Comparison of ENCODE assay signal across 23 cellular contexts in genomic region chr3:4438296-4438695, GRCh38. TPM values are rescaled to one million over a fixed set of nuclear protein-coding genes. Genes with fewer than 3 reads are reported as not detected.
DNase-seq lines count a peak whose midpoint lies in the region; ATAC-seq and TF ChIP-seq lines count a peak whose summit lies in the region.
"Had no signal": no experiment of that assay in that cellular context is flagged by ENCODE, and none has a peak within 500 bp of the region (broad histone marks: within the 10 kb centered on the region; RNA-seq: fewer than 3 reads in every experiment).

No MANE protein-coding gene starts in this region.

- H4K8ac ChIP-seq in mesendoderm (ENCODE audit: low read depth, low read length) = no peak overlapping the region

- H4K20me1 ChIP-seq in mammary epithelial cell (ENCODE audit: insufficient read depth, low read length) = no peaks in the 10 kb centered on the region

- H3K79me2 ChIP-seq in mammary epithelial cell (ENCODE audit: insufficient read depth, low read length) = no peaks in the 10 kb centered on the region
- H3K79me2 ChIP-seq in mesendoderm (ENCODE audit: control insufficient read depth, insufficient read depth, low read length) = no peaks in the 10 kb centered on the region

- H3K9me3 Mint-ChIP-seq in MCF 10A (ENCODE audit: unreplicated experiment) = no peaks in the 10 kb centered on the region
- H3K9me3 Mint-ChIP-seq: CD8-positive, alpha-beta memory T cell had no signal

- no peaks in the 10 kb centered on the region for H3K79me1 ChIP-seq in mesendoderm (ENCODE audit: low read length)

- no peak for ATAC-seq in HG02610 (IDR thresholded peaks at IDR 0.05; ENCODE audit: unreplicated experiment)

- H2BK5ac ChIP-seq in mesendoderm (ENCODE audit: low read length) = no peak overlapping the region

- POLR2A ChIA-PET in MCF 10A (lab: Yijun Ruan, JAX) = interaction anchor here (0.8 to 1.3 kb wide), 3 partner anchors 11 to 55 kb away, joined by 3 to 4 read pairs (median 3); partner anchors contain the start of gene ITPR1

- WGBS in mammary epithelial cell (ENCODE audit: low coverage, missing lambda C conversion rate) = 100% methylated on average over 1 of the region's 1 CpG
- no CpG with 5 or more reads among the region's 1 CpG for WGBS in mesendoderm (ENCODE audit: extremely low coverage, insufficient coverage, low lambda C conversion rate)

- TF ChIP-seq CTCF in mammary epithelial cell (conservative IDR thresholded peaks at IDR 0.05 in 1 of 2, IDR thresholded peaks at IDR 0.05 in 1 of 2; ENCODE audit: extremely low read depth in 1 of 2, insufficient read depth in 1 of 2, low read depth in 1 of 2, low read length in 2 of 2) = no peak
- no peak for TF ChIP-seq CTCF in MCF 10A (IDR thresholded peaks at IDR 0.05; ENCODE audit: unreplicated experiment)

- in situ Hi-C loops in mammary epithelial cell (cut with MboI; ENCODE audit: low sequenced_read_pairs in 2 of 2) = no loop called here

- H3K4me1 ChIP-seq in mammary epithelial cell (ENCODE audit: insufficient read depth, low read length) (peaks cover 3% of the 10 kb centered on the region), mesendoderm (ENCODE audit: control insufficient read depth, low read depth, low read length) (no peaks in the 10 kb centered on the region)
- H3K4me1 ChIP-seq: BE2C had no signal

- H3K27me3 ChIP-seq in mammary epithelial cell (ENCODE audit: insufficient read depth, low read length) = no peaks in the 10 kb centered on the region
- no peaks in the 10 kb centered on the region for H3K27me3 ChIP-seq in mesendoderm (ENCODE audit: insufficient read depth, low read length, poor library complexity)
- H3K27me3 ChIP-seq: BE2C had no signal

- intact Hi-C loops in mammary epithelial cell (cut with micrococcal nuclease) = no loop called here
- intact Hi-C loops in MCF 10A (cut with micrococcal nuclease) = no loop called here

- H4K5ac ChIP-seq in mesendoderm (ENCODE audit: low read length) = no peak overlapping the region

- no peaks in the 10 kb centered on the region for H3K4me1 Mint-ChIP-seq in MCF 10A (ENCODE audit: insufficient read depth, unreplicated experiment)

- no peak overlapping the region for H3K18ac ChIP-seq in mesendoderm (ENCODE audit: low read length)

- H3K4me2 ChIP-seq in mammary epithelial cell (ENCODE audit: insufficient read depth, low read depth, low read length) (no peak overlapping the region), mesendoderm (ENCODE audit: low read length) (no peak overlapping the region)

- H3K27ac ChIP-seq in mammary epithelial cell (ENCODE audit: insufficient read depth, low read depth, low read length) = no peak overlapping the region
- H3K27ac ChIP-seq in epithelial cell of prostate = peak overlapping the region; percentile 34
- no peak overlapping the region for H3K27ac ChIP-seq in mesendoderm (ENCODE audit: low read depth, low read length)

- no peaks in the 10 kb centered on the region for H3K36me3 ChIP-seq in mammary epithelial cell (ENCODE audit: insufficient read depth, low read length)
- no peaks in the 10 kb centered on the region for H3K36me3 ChIP-seq in mesendoderm (ENCODE audit: control insufficient read depth, insufficient read depth, low read length)
- H3K36me3 ChIP-seq: BE2C had no signal

- no peaks in the 10 kb centered on the region for H3K9me3 ChIP-seq in mammary epithelial cell (replicated peaks; ENCODE audit: insufficient read depth, low read length)
- H3K9me3 ChIP-seq: BE2C had no signal

- BruUV-seq in mammary epithelial cell (replicated peaks; lab: Mats Ljungman, UMichigan) (no TSS peak), MCF 10A (replicated peaks; lab: Mats Ljungman, UMichigan) (no TSS peak)

- no peaks in the 10 kb centered on the region for H3K27me3 Mint-ChIP-seq in MCF 10A (ENCODE audit: insufficient read depth, unreplicated experiment)
- H3K27me3 Mint-ChIP-seq: CD8-positive, alpha-beta memory T cell had no signal

- H2AK5ac ChIP-seq in mesendoderm (ENCODE audit: low read length) = no peak overlapping the region

- H2BK120ac ChIP-seq in mesendoderm (ENCODE audit: low read depth, low read length) = no peak overlapping the region

- DNase-seq in mammary epithelial cell (peak; percentile 37), MCF 10A (ENCODE audit: unreplicated experiment) (no peak), epithelial cell of prostate (ENCODE audit: low read depth, low spot score) (peak; percentile 58), mesendoderm (peak; percentile 33), ureter (ENCODE audit: low spot score) (peak; percentile 46), NCI-H2196 (lab: John Stamatoyannopoulos, UW; ENCODE audit: unreplicated experiment) (no peak), mesenteric fat pad (ENCODE audit: low spot score) (no peak)
- DNase-seq: 8988T; ACHN; BE2C; CD8-positive, alpha-beta memory T cell; HCEC 1CT; NCI-H1092; NCI-H1436; NCI-H187; NCI-H2081 treated with DMSO at 0.1 percent for 48 hours; NCI-H2171; NCI-H524 treated with DMSO at 0.1 percent for 48 hours; NCI-H774; Right ventricle myocardium superior; RPMI8226 had no signal

- no peak overlapping the region for H3K56ac ChIP-seq in mesendoderm (ENCODE audit: low read length)

- no peak overlapping the region for H2AFZ ChIP-seq in mammary epithelial cell (ENCODE audit: low read depth, low read length)

- H3K4me3 ChIP-seq in mammary epithelial cell (replicated peaks in 1 of 3; ENCODE audit: insufficient read depth in 1 of 3, low read depth in 2 of 3, low read length in 3 of 3) (no peak overlapping the region), mesendoderm (ENCODE audit: low read length) (no peak overlapping the region)

- no peak overlapping the region for H3K27ac Mint-ChIP-seq in MCF 10A (ENCODE audit: low read depth, unreplicated experiment)

- CTCF ChIA-PET in mammary epithelial cell (lab: Charles Lee; ENCODE audit: low non-redundant PET) = no interaction called here
- CTCF ChIA-PET in MCF 10A (lab: Yijun Ruan, JAX) = no interaction called here

- H3K9ac ChIP-seq in mammary epithelial cell (ENCODE audit: insufficient read depth, low read length) (no peak overlapping the region), mesendoderm (ENCODE audit: low read length) (no peak overlapping the region)

- no peak overlapping the region for H3K4me3 Mint-ChIP-seq in MCF 10A (ENCODE audit: unreplicated experiment)
- H3K4me3 Mint-ChIP-seq: CD14-positive monocyte; CD8-positive, alpha-beta memory T cell had no signal

- dilution Hi-C loops in mammary epithelial cell (cut with HindIII; ENCODE audit: low sequenced_read_pairs) = no loop called here

- H3K36me3 Mint-ChIP-seq in MCF 10A (ENCODE audit: insufficient read depth, unreplicated experiment) = peaks cover 21% of the 10 kb centered on the region

- H2BK15ac ChIP-seq in mesendoderm (replicated peaks; ENCODE audit: low read depth) = no peak overlapping the region

- no peak overlapping the region for H3K23ac ChIP-seq in mesendoderm (ENCODE audit: low read length)

- H3K4ac ChIP-seq in mesendoderm (ENCODE audit: low read depth, low read length) = no peak overlapping the region

RNA-seq across cellular contexts. Expression of gene SUMF1, which starts 28.8 kb away (rescaled TPM):
- total RNA-seq in mammary epithelial cell = 10 to 100 TPM; 31.4 to 87.7 TPM
- 37.6 TPM for polyA plus RNA-seq in mammary epithelial cell
- polyA minus RNA-seq in mammary epithelial cell = 22.4 TPM
- 11.8 and 18.9 TPM in 2 replicates for total RNA-seq in MCF 10A (2022)
- polyA plus RNA-seq in mesendoderm (2013, experiment 1 of 2) = 7.2 TPM
- polyA plus RNA-seq in mesendoderm (2013, experiment 2 of 2) = 7.5 TPM
- 42.6 TPM for total RNA-seq in ureter
- 32.3 TPM for total RNA-seq in mesenteric fat pad

RNA-seq across cellular contexts. Expression of gene ITPR1, which starts 54.9 kb away (rescaled TPM):
- total RNA-seq in mammary epithelial cell = 10 to 100 TPM; 15.6 to 33.2 TPM
- 9.2 TPM for polyA plus RNA-seq in mammary epithelial cell
- polyA minus RNA-seq in mammary epithelial cell = 58.6 TPM
- 7.5 and 14.3 TPM in 2 replicates for total RNA-seq in MCF 10A (2022)
- 1.1 TPM for polyA plus RNA-seq in mesendoderm (2013, experiment 1 of 2)
- polyA plus RNA-seq in mesendoderm (2013, experiment 2 of 2) = 0.71 TPM
- 98.1 TPM for total RNA-seq in ureter
- total RNA-seq in mesenteric fat pad = 38.9 TPM

Comparison
In these comparisons a context has a peak if more than half of its experiments do, and no peak if none do; other contexts are left out.
1. DNase-seq: peak in mammary epithelial cell (single experiment), epithelial cell of prostate (single experiment), mesendoderm (single experiment) and ureter (single experiment); none in MCF 10A (single experiment), NCI-H2196 (single experiment) and mesenteric fat pad (single experiment).